ENCODE assay signal across 8 cellular contexts in genomic region chr2:108594132-108594981, GRCh38.
A peak's percentile ranks its signal among the peaks of the same experiment; 100 is the strongest.
DNase-seq lines count a peak whose midpoint lies in the region; ATAC-seq and TF ChIP-seq lines count a peak whose summit lies in the region.

No MANE protein-coding gene starts in this region.

- peak overlapping the region; percentile 7 for H3K4me3 Mint-ChIP-seq in osteocyte (ENCODE audit: unreplicated experiment)

- ATAC-seq in GM19035 (IDR thresholded peaks at IDR 0.05; ENCODE audit: unreplicated experiment) (peak; percentile 90), HG03139 (IDR thresholded peaks at IDR 0.05; ENCODE audit: unreplicated experiment) (peak; percentile 88), SK-N-SH treated with all-trans-retinoic acid at 6 μM for 48 hours (peak; percentile 71)

- TF ChIP-seq CTCF in osteocyte (IDR thresholded peaks at IDR 0.05): no peak

- peak overlapping the region; percentile 95 for H3K27ac Mint-ChIP-seq in osteocyte (ENCODE audit: unreplicated experiment)

- H3K27me3 Mint-ChIP-seq in osteocyte (ENCODE audit: unreplicated experiment): no peaks in the 10 kb centered on the region

- peaks cover 2% of the 10 kb centered on the region for H3K36me3 Mint-ChIP-seq in osteocyte (ENCODE audit: unreplicated experiment)

- DNase-seq in AG08396 (ENCODE audit: low spot score): peak; percentile 37
- peak; percentile 63 for DNase-seq in fibroblast of gingiva (ENCODE audit: low read depth)
- no peak for DNase-seq in osteocyte (ENCODE audit: extremely low spot score, unreplicated experiment)
- DNase-seq in NCI-H82 treated with DMSO at 0.1 percent for 48 hours (lab: John Stamatoyannopoulos, UW; ENCODE audit: unreplicated experiment): no peak
- no peak for DNase-seq in activated gamma-delta T cell treated with Interleukin-2 at 50 U/mL for 16 hours

- H3K4me1 Mint-ChIP-seq in osteocyte (ENCODE audit: unreplicated experiment): peaks cover 79% of the 10 kb centered on the region

- peaks cover 3% of the 10 kb centered on the region for H3K9me3 Mint-ChIP-seq in osteocyte (ENCODE audit: unreplicated experiment)

TF ChIP-seq in SK-N-SH treated with all-trans-retinoic acid at 6 μM for 48 hours, 23 proteins besides CTCF, POLR2A, EP300 and RAD21:
- TF ChIP-seq TOX (CRISPR knock-in tag; IDR thresholded peaks at IDR 0.05; ENCODE audit: borderline replicate concordance) (no peak; the same call in 1 of the 2 replicates), BACH2 (CRISPR knock-in tag; IDR thresholded peaks at IDR 0.05; ENCODE audit: borderline replicate concordance) (no peak), CSRNP3 (CRISPR knock-in tag; IDR thresholded peaks at IDR 0.05) (no peak), ZFP30 (CRISPR knock-in tag; IDR thresholded peaks at IDR 0.05) (no peak), ZNF565 (CRISPR knock-in tag; conservative IDR thresholded peaks at IDR 0.05; ENCODE audit: low read depth) (no peak), SNAI2 (CRISPR knock-in tag; IDR thresholded peaks at IDR 0.05) (no peak), ZNF70 (CRISPR knock-in tag; IDR thresholded peaks at IDR 0.05) (no peak), RARB (CRISPR knock-in tag; IDR thresholded peaks at IDR 0.05) (no peak), ZC3H10 (CRISPR knock-in tag; IDR thresholded peaks at IDR 0.05) (no peak), OSR1 (CRISPR knock-in tag; IDR thresholded peaks at IDR 0.05) (no peak), ZFP3 (CRISPR knock-in tag; IDR thresholded peaks at IDR 0.05) (no peak), ESRRG (CRISPR knock-in tag; IDR thresholded peaks at IDR 0.05) (no peak)

Comparison
In these comparisons a context has a peak if more than half of its experiments do, and no peak if none do; other contexts are left out.
1. DNase-seq: peak in AG08396 (single experiment) and fibroblast of gingiva (single experiment); none in osteocyte (single experiment), NCI-H82 treated with DMSO at 0.1 percent for 48 hours (single experiment) and activated gamma-delta T cell treated with Interleukin-2 at 50 U/mL for 16 hours (single experiment).
2. Peak in every context shown above with its lines, with median percentiles within 50 percentile points of each other: ATAC-seq.